In the genomic region with DNA sequence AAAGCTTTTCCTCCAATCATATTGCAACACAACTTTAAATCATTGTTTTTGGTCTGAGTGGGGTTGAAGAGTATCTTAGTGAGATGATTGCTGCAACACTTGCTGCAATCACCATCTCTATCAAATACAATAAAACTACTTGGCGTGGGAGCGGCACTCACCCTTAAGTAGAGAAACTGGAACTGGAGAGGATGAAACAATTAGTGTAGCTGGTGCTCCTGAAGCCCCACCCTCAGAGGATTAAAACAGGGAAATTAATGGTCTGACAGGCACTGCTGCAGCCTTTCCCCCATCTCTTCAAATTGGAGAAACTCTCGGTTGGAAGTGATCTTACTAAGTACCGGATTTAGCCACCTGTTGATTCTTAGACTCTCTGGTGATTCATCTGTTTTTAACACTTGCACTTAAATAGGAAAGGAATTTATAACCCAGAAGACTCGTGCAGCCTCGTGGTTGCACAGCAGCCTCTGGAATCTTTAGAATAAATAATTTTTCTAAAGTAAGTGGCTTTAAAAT, we compare ENCODE assay signal across 14 cellular contexts.
A peak's percentile ranks its signal among the peaks of the same experiment; 100 is the strongest.
DNase-seq lines count a peak whose midpoint lies in the region; ATAC-seq and TF ChIP-seq lines count a peak whose summit lies in the region.
"Had no signal": no experiment of that assay in that cellular context is flagged by ENCODE, and none has a peak within 500 bp of the region (broad histone marks: within the 10 kb centered on the region; RNA-seq: fewer than 3 reads in every experiment).

No MANE protein-coding gene starts in this region.

- no peaks in the 10 kb centered on the region for H3K36me3 Mint-ChIP-seq in activated CD4-positive, alpha-beta T cell treated with anti-CD3 and anti-CD28 coated beads, Interleukin-2, amount 10 ng/mL, durations not matched to agents 7 days and 5 days (ENCODE audit: low read depth)

- no peak for TF ChIP-seq POLR2A in NB4 (IDR thresholded peaks at IDR 0.05; ENCODE audit: extremely low read depth, insufficient read length)
- no peak for TF ChIP-seq POLR2A in GM18505 (IDR thresholded peaks at IDR 0.05; ENCODE audit: borderline replicate concordance, extremely low read depth, insufficient read depth, insufficient read length)

- no peaks in the 10 kb centered on the region for H3K4me1 ChIP-seq in lower lobe of right lung

- no peaks in the 10 kb centered on the region for H3K4me1 Mint-ChIP-seq in activated CD4-positive, alpha-beta T cell treated with anti-CD3 and anti-CD28 coated beads, Interleukin-2, amount 10 ng/mL, durations not matched to agents 7 days and 5 days

- DNase-seq in DMS79 (lab: John Stamatoyannopoulos, UW): peak; percentile 75
- peak; percentile 39 for DNase-seq in NB4 (ENCODE audit: low read depth)
- DNase-seq in WERI-Rb-1: peak; percentile 76
- DNase-seq in lower lobe of right lung: no peak
- DNase-seq in stimulated activated CD4-positive, alpha-beta T cell treated with anti-CD3 and anti-CD28 coated beads, Interleukin-2, amount 100 ng/mL, for 24 hours: no peak
- DNase-seq in activated CD4-positive, alpha-beta T cell treated with anti-CD3 and anti-CD28 coated beads, Interleukin-2, amount 10 ng/mL, durations not matched to agents 7 days and 5 days: no peak
- DNase-seq in GDM1 (lab: John Stamatoyannopoulos, UW): no peak
- DNase-seq: activated T-cell treated with anti-CD3 and anti-CD28 coated beads, Interleukin-2, amount 50 U/mL, for 24 hours; C1 segment of cervical spinal cord; NCI-H2029 had no signal

- H3K36me3 ChIP-seq in WERI-Rb-1: no peaks in the 10 kb centered on the region
- no peaks in the 10 kb centered on the region for H3K36me3 ChIP-seq in lower lobe of right lung

- ATAC-seq in lower lobe of right lung (peak; percentile 86 to 88), GM18505 (IDR thresholded peaks at IDR 0.05; ENCODE audit: unreplicated experiment) (no peak)
- ATAC-seq: Right ventricle myocardium inferior had no signal

- no peaks in the 10 kb centered on the region for H3K27me3 Mint-ChIP-seq in activated CD4-positive, alpha-beta T cell treated with anti-CD3 and anti-CD28 coated beads, Interleukin-2, amount 10 ng/mL, durations not matched to agents 7 days and 5 days
- H3K27me3 Mint-ChIP-seq: activated T-cell treated with anti-CD3 and anti-CD28 coated beads, Interleukin-2, amount 50 U/mL, for 24 hours had no signal

- TF ChIP-seq CTCF in NB4 (IDR thresholded peaks at IDR 0.05; ENCODE audit: low read depth, low read length) (no peak), WERI-Rb-1 (IDR thresholded peaks at IDR 0.05; ENCODE audit: low read depth, low read length) (no peak), lower lobe of right lung (IDR thresholded peaks at IDR 0.05) (no peak)

- no peak overlapping the region for H3K27ac Mint-ChIP-seq in activated CD4-positive, alpha-beta T cell treated with anti-CD3 and anti-CD28 coated beads, Interleukin-2, amount 10 ng/mL, durations not matched to agents 7 days and 5 days
- H3K27ac Mint-ChIP-seq: activated T-cell treated with anti-CD3 and anti-CD28 coated beads, Interleukin-2, amount 50 U/mL, for 24 hours had no signal

- H3K4me3 ChIP-seq in NB4 (ENCODE audit: low read depth, low read length) (no peak overlapping the region), WERI-Rb-1 (ENCODE audit: low read depth, low read length) (no peak overlapping the region), lower lobe of right lung (no peak overlapping the region)

- H3K27ac ChIP-seq in WERI-Rb-1 (no peak overlapping the region), lower lobe of right lung (no peak overlapping the region)
- H3K27ac ChIP-seq: VCaP had no signal

- CTCF ChIA-PET in activated CD4-positive, alpha-beta T cell treated with anti-CD3 and anti-CD28 coated beads, Interleukin-2, amount 10 ng/mL, durations not matched to agents 7 days and 5 days (lab: Charles Lee): no interaction called here

- no peak overlapping the region for H3K4me3 Mint-ChIP-seq in activated CD4-positive, alpha-beta T cell treated with anti-CD3 and anti-CD28 coated beads, Interleukin-2, amount 10 ng/mL, durations not matched to agents 7 days and 5 days
- H3K4me3 Mint-ChIP-seq: activated T-cell treated with anti-CD3 and anti-CD28 coated beads, Interleukin-2, amount 50 U/mL, for 24 hours; brain had no signal

- H3K27me3 ChIP-seq in WERI-Rb-1 (ENCODE audit: insufficient read depth, low read depth, severe bottlenecking): no peaks in the 10 kb centered on the region
- H3K27me3 ChIP-seq in lower lobe of right lung (ENCODE audit: low read depth): no peaks in the 10 kb centered on the region

- POLR2A ChIA-PET in activated CD4-positive, alpha-beta T cell treated with anti-CD3 and anti-CD28 coated beads, Interleukin-2, amount 10 ng/mL, durations not matched to agents 7 days and 5 days (lab: Charles Lee): no interaction called here

- H3K9me3 ChIP-seq in WERI-Rb-1 (ENCODE audit: severe bottlenecking) (peaks cover 4% of the 10 kb centered on the region), lower lobe of right lung (no peaks in the 10 kb centered on the region)

- intact Hi-C loops in lower lobe of right lung (cut with DNase I): no loop called here

- H3K9me3 Mint-ChIP-seq in activated CD4-positive, alpha-beta T cell treated with anti-CD3 and anti-CD28 coated beads, Interleukin-2, amount 10 ng/mL, durations not matched to agents 7 days and 5 days: no peaks in the 10 kb centered on the region
- H3K9me3 Mint-ChIP-seq: activated T-cell treated with anti-CD3 and anti-CD28 coated beads, Interleukin-2, amount 50 U/mL, for 24 hours had no signal

Comparison
In these comparisons a context has a peak if more than half of its experiments do, and no peak if none do; other contexts are left out.
1. DNase-seq: peak in DMS79 (single experiment), NB4 (single experiment) and WERI-Rb-1 (single experiment); none in lower lobe of right lung (single experiment), stimulated activated CD4-positive, alpha-beta T cell treated with anti-CD3 and anti-CD28 coated beads, Interleukin-2, amount 100 ng/mL, for 24 hours (0 of 2), activated CD4-positive, alpha-beta T cell treated with anti-CD3 and anti-CD28 coated beads, Interleukin-2, amount 10 ng/mL, durations not matched to agents 7 days and 5 days (single experiment) and GDM1 (single experiment).